2 cellular contexts compared by ENCODE assay signal in the genomic region with DNA sequence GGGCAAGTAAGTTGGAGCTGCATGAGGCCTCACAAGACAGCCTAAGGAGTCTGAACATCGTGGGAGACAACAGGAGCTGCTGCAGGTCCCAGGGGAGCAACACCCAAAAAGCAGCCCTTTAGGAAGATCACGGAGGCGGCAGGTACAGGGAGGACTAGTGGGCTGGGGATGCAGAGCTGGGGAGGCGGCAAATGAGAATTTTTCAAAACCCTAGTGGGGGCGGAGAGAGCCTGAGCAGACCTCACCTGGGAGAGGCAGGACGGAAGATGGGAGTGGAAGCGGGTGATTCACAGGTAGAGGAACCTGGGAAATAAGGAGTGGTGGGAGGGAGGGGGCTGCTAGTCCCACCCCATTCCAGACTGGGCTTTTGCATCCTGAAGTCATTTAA.
TF ChIP-seq lines count a peak whose summit lies in the region.

No MANE protein-coding gene starts in this region.

TF ChIP-seq in IMR-90, 13 proteins besides CTCF, POLR2A, EP300 and RAD21:
- TF ChIP-seq RFX5 (IDR thresholded peaks at IDR 0.05; ENCODE audit: low read depth, low read length) (no peak), NFE2L2 (IDR thresholded peaks at IDR 0.05; ENCODE audit: low read depth, low read length) (no peak)

TF ChIP-seq in GM23338, 12 proteins besides CTCF, POLR2A, EP300 and RAD21:
- TF ChIP-seq JUNB (IDR thresholded peaks at IDR 0.05; ENCODE audit: unreplicated experiment) = no peak
- TF ChIP-seq STAT1 (IDR thresholded peaks at IDR 0.05; ENCODE audit: unreplicated experiment) = no peak
- TF ChIP-seq ZNF331 (CRISPR knock-in tag; IDR thresholded peaks at IDR 0.05; ENCODE audit: low read depth) = no peak
